In genomic region chr20:38633577-38634093, GRCh38 we compare ENCODE assay signal across 8 cellular contexts. TPM values are rescaled to one million over a fixed set of nuclear protein-coding genes. Genes with fewer than 3 reads are reported as not detected.
DNase-seq lines count a peak whose midpoint lies in the region; ATAC-seq and TF ChIP-seq lines count a peak whose summit lies in the region.

No MANE protein-coding gene starts in this region.

- TF ChIP-seq POLR2A in breast epithelium (IDR thresholded peaks at IDR 0.05): no peak

- TF ChIP-seq CTCF in VCaP (conservative IDR thresholded peaks at IDR 0.05): peak; percentile 96
- TF ChIP-seq CTCF in breast epithelium (IDR thresholded peaks at IDR 0.05): peak; percentile 57 to 62 (median 61)

- H3K4me3 ChIP-seq in HAP-1 (no peak overlapping the region), breast epithelium (no peak overlapping the region)

- no peaks in the 10 kb centered on the region for H3K36me3 ChIP-seq in HAP-1 (replicated peaks)
- no peaks in the 10 kb centered on the region for H3K36me3 ChIP-seq in breast epithelium

- intact Hi-C loops in breast epithelium (cut with DNase I; ENCODE audit: low total_unique reads): no loop called here

- peak; percentile 39 for DNase-seq in COR-L47 (lab: John Stamatoyannopoulos, UW)
- DNase-seq in HAP-1 (ENCODE audit: low spot score in 2 of 2): peak; percentile 59 to 82
- peak; percentile 58 for DNase-seq in NCI-H2196 (lab: John Stamatoyannopoulos, UW; ENCODE audit: unreplicated experiment)
- DNase-seq in breast epithelium (ENCODE audit: low spot score in 2 of 2): no peak
- peak; percentile 81 for DNase-seq in left kidney (ENCODE audit: low read depth, low spot score)
- peak; percentile 28 for DNase-seq in stimulated activated CD8-positive, alpha-beta memory T cell treated with anti-CD3 and anti-CD28 coated beads, Interleukin-12 subunit alpha, Interleukin-12 subunit beta, amount 100 ng/mL, for 1 hour (ENCODE audit: low read depth)

- no peak for ATAC-seq in HG03565 (IDR thresholded peaks at IDR 0.05; ENCODE audit: unreplicated experiment)

- H3K4me1 ChIP-seq in HAP-1: no peaks in the 10 kb centered on the region
- no peaks in the 10 kb centered on the region for H3K4me1 ChIP-seq in breast epithelium

- in situ Hi-C loops in HAP-1 (cut with MboI; ENCODE audit: low sequenced_read_pairs): no loop called here

- no peaks in the 10 kb centered on the region for H3K9me3 ChIP-seq in HAP-1
- H3K9me3 ChIP-seq in breast epithelium: no peaks in the 10 kb centered on the region

- H3K27me3 ChIP-seq in HAP-1 (ENCODE audit: low read depth) (peaks cover 9% of the 10 kb centered on the region), breast epithelium (no peaks in the 10 kb centered on the region)

- H3K27ac ChIP-seq in VCaP (no peak overlapping the region), breast epithelium (no peak overlapping the region)

RNA-seq across cellular contexts. Expression of gene ARHGAP40, which starts 32.0 kb away (rescaled TPM):
- total RNA-seq in breast epithelium: 10 to 100 TPM in 2 of 3 donors, not detected in 1; 33.8 to 35.9 TPM

RNA-seq across cellular contexts. Expression of gene ADIG, which starts 52.6 kb away (rescaled TPM):
- total RNA-seq in breast epithelium: not detected

Comparison
In these comparisons a context has a peak if more than half of its experiments do, and no peak if none do; other contexts are left out.
1. DNase-seq: peak in COR-L47 (single experiment), HAP-1 (2 of 2), NCI-H2196 (single experiment), left kidney (single experiment) and stimulated activated CD8-positive, alpha-beta memory T cell treated with anti-CD3 and anti-CD28 coated beads, Interleukin-12 subunit alpha, Interleukin-12 subunit beta, amount 100 ng/mL, for 1 hour (single experiment); none in breast epithelium (0 of 2).